Comparison of ENCODE assay signal across 8 cellular contexts in genomic region chr17:42561908-42562844, GRCh38. TPM values are rescaled to one million over a fixed set of nuclear protein-coding genes. Genes with fewer than 3 reads are reported as not detected.
DNase-seq lines count a peak whose midpoint lies in the region; ATAC-seq and TF ChIP-seq lines count a peak whose summit lies in the region.

COASY (plus strand) TSS chr17:42562148; CDS start chr17:42562623, 475 bp downstream.

- TF ChIP-seq POLR2A in prostate gland (IDR thresholded peaks at IDR 0.05), result peak; percentile 25

- H3K36me3 ChIP-seq in CD8-positive, alpha-beta memory T cell (ENCODE audit: insufficient read depth, low read length), result peaks cover 8% of the 10 kb centered on the region
- H3K36me3 ChIP-seq in prostate gland (peaks cover 0 to 8% of the 10 kb centered on the region in 2 donors), upper lobe of right lung (peaks cover 21% of the 10 kb centered on the region)

- H3K27me3 Mint-ChIP-seq in CD8-positive, alpha-beta memory T cell, result no peaks in the 10 kb centered on the region

- peaks cover 0 to 33% (median 3%) of the 10 kb centered on the region in 3 donors for H3K36me3 Mint-ChIP-seq in CD8-positive, alpha-beta memory T cell

- H3K27me3 ChIP-seq in CD8-positive, alpha-beta memory T cell (ENCODE audit: insufficient read depth, low read length, poor library complexity, severe bottlenecking), result no peaks in the 10 kb centered on the region
- H3K27me3 ChIP-seq in right cardiac atrium (ENCODE audit: control insufficient read depth, insufficient read depth), result no peaks in the 10 kb centered on the region
- no peaks in the 10 kb centered on the region for H3K27me3 ChIP-seq in prostate gland (replicated peaks; ENCODE audit: insufficient read depth)
- H3K27me3 ChIP-seq in upper lobe of right lung, result no peaks in the 10 kb centered on the region

- POLR2A ChIA-PET in CD8-positive, alpha-beta memory T cell (lab: Charles Lee), result interaction anchor here (0.9 kb wide), 1 partner anchor 25 kb away, joined by 3 read pairs; no protein-coding TSS in a partner anchor

- peak within 1 kb of the TSS; percentile 93 for H3K4me3 ChIP-seq in CD8-positive, alpha-beta memory T cell (ENCODE audit: low read length)
- H3K4me3 ChIP-seq in astrocyte of the cerebellum (ENCODE audit: low read depth, low read length), result peak within 1 kb of the TSS; percentile 68
- peak within 1 kb of the TSS; percentile 86 for H3K4me3 ChIP-seq in right cardiac atrium (ENCODE audit: low read length)
- H3K4me3 ChIP-seq in prostate gland, result peak within 1 kb of the TSS; percentile 73 to 82
- peak within 1 kb of the TSS; percentile 98 for H3K4me3 ChIP-seq in upper lobe of right lung

- in situ Hi-C loops in astrocyte of the cerebellum (cut with HindIII; ENCODE audit: low sequenced_read_pairs), result no loop called here

- DNase-seq in CD8-positive, alpha-beta memory T cell, result peak; percentile 84 to 94 (median 88)
- DNase-seq in HCEC 1CT, result peak; percentile 95
- peak; percentile 98 to 99 for DNase-seq in NCI-H2081 (lab: John Stamatoyannopoulos, UW)
- peak; percentile 83 for DNase-seq in T-helper 22 cell (ENCODE audit: low read depth)
- peak; percentile 94 for DNase-seq in astrocyte of the cerebellum (ENCODE audit: low read depth)
- peak; percentile 97 to 98 (median 98) for DNase-seq in right cardiac atrium
- peak; percentile 93 for DNase-seq in prostate gland (ENCODE audit: low spot score)
- DNase-seq in upper lobe of right lung, result peak; percentile 97

- H3K4me1 ChIP-seq in CD8-positive, alpha-beta memory T cell (ENCODE audit: insufficient read depth, low read length), result peaks cover 36% of the 10 kb centered on the region
- H3K4me1 ChIP-seq in right cardiac atrium (ENCODE audit: control insufficient read depth, insufficient read depth, low read length), result peaks cover 10% of the 10 kb centered on the region
- H3K4me1 ChIP-seq in prostate gland (replicated peaks), result peaks cover 20% of the 10 kb centered on the region
- peaks cover 36% of the 10 kb centered on the region for H3K4me1 ChIP-seq in upper lobe of right lung

- no peak for TF ChIP-seq CTCF in astrocyte of the cerebellum (IDR thresholded peaks at IDR 0.05; ENCODE audit: low read depth, low read length, missing control alignments)
- TF ChIP-seq CTCF in prostate gland (IDR thresholded peaks at IDR 0.05), result peak in 1 of 4 experiments; percentile 4
- TF ChIP-seq CTCF in upper lobe of right lung (IDR thresholded peaks at IDR 0.05), result no peak

- intact Hi-C loops in right cardiac atrium (cut with DNase I) (no loop called here), prostate gland (cut with DNase I) (no loop called here), upper lobe of right lung (cut with DNase I) (no loop called here)

- H3K4me1 Mint-ChIP-seq in CD8-positive, alpha-beta memory T cell, result peaks cover 29 to 42% (median 35%) of the 10 kb centered on the region in 3 donors

- CTCF ChIA-PET in CD8-positive, alpha-beta memory T cell (lab: Charles Lee), result interaction anchor here (2.5 kb wide), 1 partner anchor 16 kb away, joined by 6 read pairs; the partner anchor contains the start of gene PSMC3IP

- ATAC-seq in right cardiac atrium (peak; percentile 83 to 84), upper lobe of right lung (peak; percentile 85)

- H3K27ac ChIP-seq in CD8-positive, alpha-beta memory T cell (ENCODE audit: low read depth, low read length), result peak within 1 kb of the TSS; percentile 73
- peak within 1 kb of the TSS; percentile 89 for H3K27ac ChIP-seq in right cardiac atrium (ENCODE audit: low read length)
- peak within 1 kb of the TSS; percentile 77 to 79 for H3K27ac ChIP-seq in prostate gland
- H3K27ac ChIP-seq in upper lobe of right lung, result peak within 1 kb of the TSS; percentile 85

- peak within 1 kb of the TSS; percentile 84 to 99 (median 93) for H3K4me3 Mint-ChIP-seq in CD8-positive, alpha-beta memory T cell

- peak within 1 kb of the TSS; percentile 71 to 98 (median 96) for H3K27ac Mint-ChIP-seq in CD8-positive, alpha-beta memory T cell

- no peaks in the 10 kb centered on the region for H3K9me3 ChIP-seq in CD8-positive, alpha-beta memory T cell (ENCODE audit: low read length)
- H3K9me3 ChIP-seq in right cardiac atrium (ENCODE audit: control insufficient read depth, low read length) (no peaks in the 10 kb centered on the region), prostate gland (no peaks in the 10 kb centered on the region), upper lobe of right lung (no peaks in the 10 kb centered on the region)

- no peaks in the 10 kb centered on the region for H3K9me3 Mint-ChIP-seq in CD8-positive, alpha-beta memory T cell

- 1% methylated on average over 57 of the region's 57 CpGs for WGBS in right cardiac atrium
- under 1% methylated on average over 47 of the region's 57 CpGs for WGBS in prostate gland

RNA-seq across cellular contexts. Expression of gene COASY, which starts in this region (rescaled TPM):
- 100 to 1,000 TPM; 103 to 107 TPM for total RNA-seq in CD8-positive, alpha-beta memory T cell
- 65.6 TPM for polyA plus RNA-seq in CD8-positive, alpha-beta memory T cell
- total RNA-seq in right cardiac atrium (10 to 100 TPM; 32.4 to 45.5 (median 40.0) TPM), prostate gland (10 to 100 TPM; 52.6 to 80.5 TPM), upper lobe of right lung (63.3 TPM)
- 30.2 TPM for polyA plus RNA-seq in right cardiac atrium

Comparison
In these comparisons a context has a peak if more than half of its experiments do, and no peak if none do; other contexts are left out.
1. Peak in every context shown above with its lines: DNase-seq, ATAC-seq, H3K4me3 ChIP-seq and H3K27ac ChIP-seq.